In genomic region chr4:89469930-89470375, GRCh38 we compare ENCODE assay signal across 9 cellular contexts.
A peak's percentile ranks its signal among the peaks of the same experiment; 100 is the strongest.
DNase-seq lines count a peak whose midpoint lies in the region; ATAC-seq and TF ChIP-seq lines count a peak whose summit lies in the region.
"Had no signal": no experiment of that assay in that cellular context is flagged by ENCODE, and none has a peak within 500 bp of the region (broad histone marks: within the 10 kb centered on the region; RNA-seq: fewer than 3 reads in every experiment).

No MANE protein-coding gene starts in this region.

- intact Hi-C loops in CD4-positive, alpha-beta T cell (cut with DNase I, micrococcal nuclease), result no loop called here
- intact Hi-C loops in ascending aorta (cut with DNase I), result no loop called here

- DNase-seq in CD4-positive, alpha-beta T cell, result peak in 1 of 10 experiments; percentile 1
- peak; percentile 28 to 33 for DNase-seq in activated T-cell treated with anti-CD3 and anti-CD28 coated beads, Interleukin-2, amount 50 U/mL, for 72 hours
- peak; percentile 33 for DNase-seq in inferior parietal cortex (ENCODE audit: extremely low spot score)
- DNase-seq in NCI-H1092 treated with DMSO at 0.1 percent for 48 hours (lab: John Stamatoyannopoulos, UW), result no peak
- no peak for DNase-seq in NCI-H510A (lab: John Stamatoyannopoulos, UW)
- no peak for DNase-seq in ascending aorta (ENCODE audit: low spot score in 2 of 2)

- no peaks in the 10 kb centered on the region for H3K4me1 ChIP-seq in ascending aorta

- no peaks in the 10 kb centered on the region for H3K9me3 ChIP-seq in CD4-positive, alpha-beta T cell (ENCODE audit: control insufficient read depth, low read length)
- H3K9me3 ChIP-seq in ascending aorta, result no peaks in the 10 kb centered on the region

- no peak for TF ChIP-seq CTCF in CD4-positive, alpha-beta T cell (IDR thresholded peaks at IDR 0.05)
- TF ChIP-seq CTCF in ascending aorta (IDR thresholded peaks at IDR 0.05), result no peak

- H3K9me3 Mint-ChIP-seq in CD4-positive, alpha-beta T cell, result no peaks in the 10 kb centered on the region
- no peaks in the 10 kb centered on the region for H3K9me3 Mint-ChIP-seq in activated T-cell treated with anti-CD3 and anti-CD28 coated beads, Interleukin-2, amount 50 U/mL, for 72 hours
- H3K9me3 Mint-ChIP-seq: IgD-negative memory B cell had no signal

- H3K4me3 Mint-ChIP-seq in CD4-positive, alpha-beta T cell, result peak overlapping the region; percentile 30
- H3K4me3 Mint-ChIP-seq in activated T-cell treated with anti-CD3 and anti-CD28 coated beads, Interleukin-2, amount 50 U/mL, for 72 hours, result peak overlapping the region; percentile 55 to 73
- H3K4me3 Mint-ChIP-seq: IgD-negative memory B cell had no signal

- no peaks in the 10 kb centered on the region for H3K36me3 Mint-ChIP-seq in CD4-positive, alpha-beta T cell (ENCODE audit: low read depth)
- no peaks in the 10 kb centered on the region for H3K36me3 Mint-ChIP-seq in activated T-cell treated with anti-CD3 and anti-CD28 coated beads, Interleukin-2, amount 50 U/mL, for 72 hours (ENCODE audit: insufficient read depth in 2 of 2)
- H3K36me3 Mint-ChIP-seq: IgD-negative memory B cell had no signal

- H3K27ac Mint-ChIP-seq in CD4-positive, alpha-beta T cell, result peak overlapping the region; percentile 34
- peak overlapping the region; percentile 75 for H3K27ac Mint-ChIP-seq in activated T-cell treated with anti-CD3 and anti-CD28 coated beads, Interleukin-2, amount 50 U/mL, for 72 hours
- H3K27ac Mint-ChIP-seq: IgD-negative memory B cell had no signal

- H3K36me3 ChIP-seq in ascending aorta, result no peaks in the 10 kb centered on the region

- H3K4me3 ChIP-seq in ascending aorta, result no peak overlapping the region

- CTCF ChIA-PET in CD4-positive, alpha-beta T cell (lab: Charles Lee), result interaction anchor here (1.0 kb wide), 1 partner anchor 10 kb away, joined by 3 read pairs; no protein-coding TSS in a partner anchor

- H3K27ac ChIP-seq in CD4-positive, alpha-beta T cell (ENCODE audit: low read depth, low read length), result no peak overlapping the region
- peak overlapping the region in 1 of 2 donors; percentile 40 for H3K27ac ChIP-seq in ascending aorta

- no peaks in the 10 kb centered on the region for H3K27me3 Mint-ChIP-seq in CD4-positive, alpha-beta T cell
- peaks cover 14% of the 10 kb centered on the region for H3K27me3 Mint-ChIP-seq in activated T-cell treated with anti-CD3 and anti-CD28 coated beads, Interleukin-2, amount 50 U/mL, for 72 hours (ENCODE audit: low read depth)

- no peaks in the 10 kb centered on the region for H3K27me3 ChIP-seq in CD4-positive, alpha-beta T cell (ENCODE audit: control insufficient read depth, insufficient read depth, low read length)
- H3K27me3 ChIP-seq in ascending aorta, result no peaks in the 10 kb centered on the region

- peaks cover 22% of the 10 kb centered on the region for H3K4me1 Mint-ChIP-seq in CD4-positive, alpha-beta T cell (ENCODE audit: low read depth)
- peaks cover 26% of the 10 kb centered on the region for H3K4me1 Mint-ChIP-seq in activated T-cell treated with anti-CD3 and anti-CD28 coated beads, Interleukin-2, amount 50 U/mL, for 72 hours (ENCODE audit: low read depth)

- POLR2A ChIA-PET in CD4-positive, alpha-beta T cell (lab: Charles Lee), result no interaction called here

- peak; percentile 85 for ATAC-seq in CD4-positive, alpha-beta T cell (ENCODE audit: poor library complexity)
- ATAC-seq in GM21360 (IDR thresholded peaks at IDR 0.05; ENCODE audit: unreplicated experiment) (peak; percentile 85), HG03565 (IDR thresholded peaks at IDR 0.05; ENCODE audit: unreplicated experiment) (peak; percentile 96)
- peak; percentile 94 to 98 for ATAC-seq in activated T-cell treated with anti-CD3 and anti-CD28 coated beads, Interleukin-2, amount 50 U/mL, for 72 hours (replicated peaks in 1 of 2)

Comparison
In these comparisons a context has a peak if more than half of its experiments do, and no peak if none do; other contexts are left out.
1. DNase-seq: peak in activated T-cell treated with anti-CD3 and anti-CD28 coated beads, Interleukin-2, amount 50 U/mL, for 72 hours (2 of 2) and inferior parietal cortex (single experiment); none in NCI-H1092 treated with DMSO at 0.1 percent for 48 hours (single experiment), NCI-H510A (single experiment) and ascending aorta (0 of 2).
2. Peak in every context shown above with its lines, with median percentiles within 50 percentile points of each other: ATAC-seq.